In the genomic region with DNA sequence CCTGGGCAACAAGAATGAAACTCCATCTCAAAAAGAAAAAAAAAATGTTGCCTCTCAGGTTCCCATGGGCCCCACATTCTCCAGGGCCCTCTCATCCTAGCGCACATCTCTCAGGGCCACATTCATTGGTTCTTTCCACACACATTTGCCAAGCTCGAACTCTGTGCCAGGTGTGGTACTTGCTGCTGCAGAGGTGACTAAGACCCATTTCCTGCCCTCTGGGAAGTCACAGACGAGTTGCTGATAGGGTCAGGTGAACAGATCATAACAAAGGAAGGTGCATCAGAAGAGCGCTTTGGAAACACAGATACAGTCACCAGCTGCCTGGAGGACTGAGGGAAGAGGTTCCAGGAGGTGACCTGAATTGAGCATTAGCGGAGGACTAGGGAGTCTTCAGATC, we compare ENCODE assay signal across 17 cellular contexts. TPM values are rescaled to one million over a fixed set of nuclear protein-coding genes. Genes with fewer than 3 reads are reported as not detected.
DNase-seq lines count a peak whose midpoint lies in the region; ATAC-seq and TF ChIP-seq lines count a peak whose summit lies in the region.
"Had no signal": no experiment of that assay in that cellular context is flagged by ENCODE, and none has a peak within 500 bp of the region (broad histone marks: within the 10 kb centered on the region; RNA-seq: fewer than 3 reads in every experiment).

No MANE protein-coding gene starts in this region.

- CTCF ChIA-PET in PC-3 (lab: Charles Lee), result no interaction called here

- no peak for TF ChIP-seq CTCF in PC-3 (conservative IDR thresholded peaks at IDR 0.05; ENCODE audit: low read depth, low read length)

- POLR2A ChIA-PET in PC-3 (lab: Charles Lee; ENCODE audit: unreplicated experiment), result no interaction called here

- H3K27ac Mint-ChIP-seq in activated T-helper 1 cell treated with anti-CD3 and anti-CD28 coated beads, Interleukin-12 subunit alpha, Interleukin-12 subunit beta, Interleukin-2, Interleukin-4 antibody, amounts not matched to agents 30 ng/mL and 10 ng/mL and 1 ng/mL, durations not matched to agents 14 hours and 24 hours and 36 hours, result peak overlapping the region; percentile 25
- H3K27ac Mint-ChIP-seq: B cell, brain, endodermal cell had no signal

- no peaks in the 10 kb centered on the region for H3K79me2 ChIP-seq in PC-3 (ENCODE audit: low read length)

- H3F3A ChIP-seq in PC-3 (ENCODE audit: low read length, unreplicated experiment), result no peaks in the 10 kb centered on the region

- no peak for ATAC-seq in left ventricle myocardium superior
- peak; percentile 33; the same call in 1 of the 2 replicates for ATAC-seq in PC-3
- ATAC-seq in GM18511 (IDR thresholded peaks at IDR 0.05; ENCODE audit: unreplicated experiment), result no peak

- H4K20me1 ChIP-seq in PC-3 (ENCODE audit: low read length), result no peaks in the 10 kb centered on the region

- H3K4me3 Mint-ChIP-seq in activated T-helper 1 cell treated with anti-CD3 and anti-CD28 coated beads, Interleukin-12 subunit alpha, Interleukin-12 subunit beta, Interleukin-2, Interleukin-4 antibody, amounts not matched to agents 30 ng/mL and 10 ng/mL and 1 ng/mL, durations not matched to agents 14 hours and 24 hours and 36 hours, result no peak overlapping the region
- H3K4me3 Mint-ChIP-seq: B cell, brain, endodermal cell had no signal

- DNase-seq in left ventricle myocardium superior, result peak; percentile 1
- no peak for DNase-seq in cardiac septum (ENCODE audit: low spot score)
- DNase-seq in PC-3, result peak; percentile 74
- no peak for DNase-seq in activated T-helper 1 cell treated with anti-CD3 and anti-CD28 coated beads, Interleukin-12 subunit alpha, Interleukin-12 subunit beta, Interleukin-2, Interleukin-4 antibody, amounts not matched to agents 30 ng/mL and 10 ng/mL and 1 ng/mL, durations not matched to agents 14 hours and 24 hours and 36 hours (ENCODE audit: low spot score)
- DNase-seq in stimulated activated CD4-positive, alpha-beta T cell treated with anti-CD3 and anti-CD28 coated beads, Interleukin-4, amount 100 ng/mL, for 1 hour, result peak; percentile 8
- DNase-seq in NCI-H2081 treated with DMSO at 0.1 percent for 48 hours (lab: John Stamatoyannopoulos, UW), result no peak
- DNase-seq in KG1 (lab: John Stamatoyannopoulos, UW), result no peak
- DNase-seq: endodermal cell, GOT3, immature natural killer cell, NCI-H2171 treated with DMSO at 0.1 percent for 48 hours, substantia nigra had no signal

- H3K4me1 ChIP-seq in PC-3 (ENCODE audit: insufficient read depth, low read length), result no peaks in the 10 kb centered on the region

- H3K27ac ChIP-seq in PC-3 (ENCODE audit: low read length), result no peak overlapping the region

- peaks cover 7% of the 10 kb centered on the region for H3K27me3 Mint-ChIP-seq in activated T-helper 1 cell treated with anti-CD3 and anti-CD28 coated beads, Interleukin-12 subunit alpha, Interleukin-12 subunit beta, Interleukin-2, Interleukin-4 antibody, amounts not matched to agents 30 ng/mL and 10 ng/mL and 1 ng/mL, durations not matched to agents 14 hours and 24 hours and 36 hours (ENCODE audit: insufficient read depth)

- BruUV-seq in PC-3 (replicated peaks; lab: Mats Ljungman, UMichigan), result no TSS peak

- no peak overlapping the region for H3K4me3 ChIP-seq in PC-3 (ENCODE audit: low read length)

- H3K36me3 Mint-ChIP-seq in activated T-helper 1 cell treated with anti-CD3 and anti-CD28 coated beads, Interleukin-12 subunit alpha, Interleukin-12 subunit beta, Interleukin-2, Interleukin-4 antibody, amounts not matched to agents 30 ng/mL and 10 ng/mL and 1 ng/mL, durations not matched to agents 14 hours and 24 hours and 36 hours (ENCODE audit: low read depth), result no peaks in the 10 kb centered on the region
- H3K36me3 Mint-ChIP-seq: brain, immature natural killer cell had no signal

- intact Hi-C loops in left ventricle myocardium superior (cut with micrococcal nuclease), result no loop called here
- intact Hi-C loops in cardiac septum (cut with DNase I), result no loop called here
- intact Hi-C loops in PC-3 (cut with micrococcal nuclease), result no loop called here
- intact Hi-C loops in activated T-helper 1 cell treated with anti-CD3 and anti-CD28 coated beads, Interleukin-12 subunit alpha, Interleukin-12 subunit beta, Interleukin-2, Interleukin-4 antibody, amounts not matched to agents 30 ng/mL and 10 ng/mL and 1 ng/mL, durations not matched to agents 14 hours and 24 hours and 36 hours (cut with micrococcal nuclease), result no loop called here

- H3K9ac ChIP-seq in PC-3 (ENCODE audit: low read length), result no peak overlapping the region

- no peaks in the 10 kb centered on the region for H3K27me3 ChIP-seq in PC-3 (ENCODE audit: low read length)

- no peaks in the 10 kb centered on the region for H3K9me2 ChIP-seq in PC-3 (replicated peaks; ENCODE audit: low read length)

- no peaks in the 10 kb centered on the region for H3K36me3 ChIP-seq in PC-3 (ENCODE audit: low read depth, low read length)

- H3K4me2 ChIP-seq in PC-3 (ENCODE audit: low read length), result no peak overlapping the region

- H3K4me1 Mint-ChIP-seq in activated T-helper 1 cell treated with anti-CD3 and anti-CD28 coated beads, Interleukin-12 subunit alpha, Interleukin-12 subunit beta, Interleukin-2, Interleukin-4 antibody, amounts not matched to agents 30 ng/mL and 10 ng/mL and 1 ng/mL, durations not matched to agents 14 hours and 24 hours and 36 hours (ENCODE audit: low read depth), result peaks cover 35% of the 10 kb centered on the region

- no peaks in the 10 kb centered on the region for H3K9me3 Mint-ChIP-seq in activated T-helper 1 cell treated with anti-CD3 and anti-CD28 coated beads, Interleukin-12 subunit alpha, Interleukin-12 subunit beta, Interleukin-2, Interleukin-4 antibody, amounts not matched to agents 30 ng/mL and 10 ng/mL and 1 ng/mL, durations not matched to agents 14 hours and 24 hours and 36 hours
- H3K9me3 Mint-ChIP-seq: endodermal cell, immature natural killer cell had no signal

- no peak overlapping the region for H2AFZ ChIP-seq in PC-3 (ENCODE audit: low read length)

- no peaks in the 10 kb centered on the region for H3K9me3 ChIP-seq in PC-3 (ENCODE audit: low read length)

RNA-seq across cellular contexts. Expression of a gene that starts 1.0 kb away (rescaled TPM):
- total RNA-seq in left ventricle myocardium superior (0.52 TPM), cardiac septum (0.48 TPM), PC-3 (2014; rRNA removed) (not detected in 2 replicates)
- total RNA-seq in activated T-helper 1 cell treated with anti-CD3 and anti-CD28 coated beads, Interleukin-12 subunit alpha, Interleukin-12 subunit beta, Interleukin-2, Interleukin-4 antibody, amounts not matched to agents 30 ng/mL and 10 ng/mL and 1 ng/mL, durations not matched to agents 14 hours and 24 hours and 36 hours, result 0.42 and 0.73 TPM in 2 replicates
- total RNA-seq: B cell, endodermal cell, pulmonary artery endothelial cell had no signal

RNA-seq across cellular contexts. Expression of a gene that starts 16.8 kb away (rescaled TPM):
- total RNA-seq in left ventricle myocardium superior (83.4 TPM), cardiac septum (85.2 TPM), PC-3 (2014; rRNA removed) (267 and 338 TPM in 2 replicates)
- total RNA-seq in activated T-helper 1 cell treated with anti-CD3 and anti-CD28 coated beads, Interleukin-12 subunit alpha, Interleukin-12 subunit beta, Interleukin-2, Interleukin-4 antibody, amounts not matched to agents 30 ng/mL and 10 ng/mL and 1 ng/mL, durations not matched to agents 14 hours and 24 hours and 36 hours, result 191 and 201 TPM in 2 replicates

RNA-seq across cellular contexts. Expression of a gene that starts 36.3 kb away (rescaled TPM):
- total RNA-seq in left ventricle myocardium superior, result not detected
- total RNA-seq in cardiac septum, result not detected
- not detected in 2 replicates for total RNA-seq in PC-3 (2014; rRNA removed)
- total RNA-seq in activated T-helper 1 cell treated with anti-CD3 and anti-CD28 coated beads, Interleukin-12 subunit alpha, Interleukin-12 subunit beta, Interleukin-2, Interleukin-4 antibody, amounts not matched to agents 30 ng/mL and 10 ng/mL and 1 ng/mL, durations not matched to agents 14 hours and 24 hours and 36 hours, result not detected in 2 replicates
- total RNA-seq: B cell; endodermal cell; pulmonary artery endothelial cell; T-helper 2 cell treated with Interferon-gamma antibody and Interleukin-4, amounts not matched to agents 100 ng/mL and 5 ng/mL, for 36 hours had no signal

RNA-seq across cellular contexts. Expression of a gene that starts 36.4 kb away (rescaled TPM):
- total RNA-seq in left ventricle myocardium superior (35.6 TPM), cardiac septum (104 TPM), PC-3 (2014; rRNA removed) (27.0 and 27.4 TPM in 2 replicates)
- 70.8 and 77.4 TPM in 2 replicates for total RNA-seq in activated T-helper 1 cell treated with anti-CD3 and anti-CD28 coated beads, Interleukin-12 subunit alpha, Interleukin-12 subunit beta, Interleukin-2, Interleukin-4 antibody, amounts not matched to agents 30 ng/mL and 10 ng/mL and 1 ng/mL, durations not matched to agents 14 hours and 24 hours and 36 hours

RNA-seq across cellular contexts. Expression of a gene that starts 45.4 kb away (rescaled TPM):
- total RNA-seq in left ventricle myocardium superior, result 2.6 TPM
- 7.8 TPM for total RNA-seq in cardiac septum
- 3.8 and 4.8 TPM in 2 replicates for total RNA-seq in PC-3 (2014; rRNA removed)
- 23.8 and 27.4 TPM in 2 replicates for total RNA-seq in activated T-helper 1 cell treated with anti-CD3 and anti-CD28 coated beads, Interleukin-12 subunit alpha, Interleukin-12 subunit beta, Interleukin-2, Interleukin-4 antibody, amounts not matched to agents 30 ng/mL and 10 ng/mL and 1 ng/mL, durations not matched to agents 14 hours and 24 hours and 36 hours

Comparison
In these comparisons a context has a peak if more than half of its experiments do, and no peak if none do; other contexts are left out.
1. DNase-seq: peak in left ventricle myocardium superior (single experiment), PC-3 (single experiment) and stimulated activated CD4-positive, alpha-beta T cell treated with anti-CD3 and anti-CD28 coated beads, Interleukin-4, amount 100 ng/mL, for 1 hour (single experiment); none in cardiac septum (single experiment), activated T-helper 1 cell treated with anti-CD3 and anti-CD28 coated beads, Interleukin-12 subunit alpha, Interleukin-12 subunit beta, Interleukin-2, Interleukin-4 antibody, amounts not matched to agents 30 ng/mL and 10 ng/mL and 1 ng/mL, durations not matched to agents 14 hours and 24 hours and 36 hours (single experiment), NCI-H2081 treated with DMSO at 0.1 percent for 48 hours (single experiment) and KG1 (single experiment).